In the genomic region with DNA sequence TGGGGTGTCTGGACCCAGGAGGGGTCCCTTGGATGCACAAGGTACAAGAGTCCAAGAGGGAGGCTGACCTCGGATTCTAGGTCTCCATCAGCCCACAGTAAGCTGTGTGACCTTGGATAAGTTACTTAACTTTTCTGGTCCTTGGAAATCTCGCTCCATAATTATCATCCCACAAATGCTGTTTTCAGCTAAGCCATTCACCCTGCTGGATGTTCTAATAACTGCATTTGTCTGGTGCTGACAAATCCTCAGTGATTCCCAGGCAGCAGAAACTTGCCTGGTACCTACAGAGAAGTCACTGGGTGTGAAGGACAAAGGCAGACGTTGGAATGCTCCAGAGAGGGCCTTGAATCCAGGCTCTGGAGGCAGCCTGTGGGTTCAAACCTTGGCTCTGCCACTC, we compare ENCODE assay signal across 21 cellular contexts.
"Had no signal": no experiment of that assay in that cellular context is flagged by ENCODE, and none has a peak within 500 bp of the region (broad histone marks: within the 10 kb centered on the region; RNA-seq: fewer than 3 reads in every experiment).

No MANE protein-coding gene starts in this region.

- H3K9me3 ChIP-seq: gastrocnemius medialis, heart left ventricle, left lung had no signal

- H3K27ac ChIP-seq: gastrocnemius medialis, heart left ventricle, left lung had no signal

- DNase-seq: activated CD4-positive, alpha-beta T cell treated with anti-CD3 and anti-CD28 coated beads, Interleukin-2, amount 50 U/mL, for 1 hour; activated CD4-positive, CD25-positive, alpha-beta regulatory T cell treated with anti-CD3 and anti-CD28 coated beads, Interleukin-2, amount 50 U/mL, for 72 hours; activated CD8-positive, alpha-beta memory T cell treated with anti-CD3 and anti-CD28 coated beads for 24 hours; activated CD8-positive, alpha-beta memory T cell treated with anti-CD3 and anti-CD28 coated beads, Interleukin-2, amount 50 U/mL, for 48 hours; activated effector memory CD4-positive, alpha-beta T cell treated with Interleukin-2 at 50 U/mL for 16 hours; activated naive CD4-positive, alpha-beta T cell treated with anti-CD3 and anti-CD28 coated beads, Interleukin-2, amount 10 ng/mL, durations not matched to agents 7 days and 5 days; activated naive CD8-positive, alpha-beta T cell treated with anti-CD3 and anti-CD28 coated beads, Interleukin-2, amount 50 U/mL, for 24 hours; activated T-cell treated with anti-CD3 and anti-CD28 coated beads, Interleukin-2, amount 50 U/mL, for 48 hours; aorta; cortex of kidney; effector CD4-positive, alpha-beta T cell; gastrocnemius medialis; heart left ventricle; left lung; midbrain; nephron progenitor cell; stimulated activated CD4-positive, alpha-beta T cell treated with anti-CD3 and anti-CD28 coated beads, Interleukin-12 subunit alpha, Interleukin-12 subunit beta, amount 100 ng/mL, for 4 hours; stimulated activated CD4-positive, alpha-beta T cell treated with anti-CD3 and anti-CD28 coated beads, Interleukin-2, amount 100 ng/mL, for 24 hours; T1000 had no signal

- H3K4me3 ChIP-seq: gastrocnemius medialis, heart left ventricle, left lung had no signal

- H3K4me3 Mint-ChIP-seq: activated naive CD4-positive, alpha-beta T cell treated with anti-CD3 and anti-CD28 coated beads, Interleukin-2, amount 10 ng/mL, durations not matched to agents 7 days and 5 days; activated naive CD8-positive, alpha-beta T cell treated with anti-CD3 and anti-CD28 coated beads, Interleukin-2, amount 50 U/mL, for 24 hours; nephron progenitor cell; stimulated activated naive CD8-positive, alpha-beta T cell treated with anti-CD3 and anti-CD28 coated beads, Interleukin-15, Interleukin-2, amounts not matched to agents 100 ng/mL and 50 ng/mL, for 24 hours; type B pancreatic cell had no signal

- H3K36me3 ChIP-seq: gastrocnemius medialis, heart left ventricle, left lung had no signal

- H3K4me1 Mint-ChIP-seq: activated naive CD4-positive, alpha-beta T cell treated with anti-CD3 and anti-CD28 coated beads, Interleukin-2, amount 10 ng/mL, durations not matched to agents 7 days and 5 days; activated naive CD8-positive, alpha-beta T cell treated with anti-CD3 and anti-CD28 coated beads, Interleukin-2, amount 50 U/mL, for 24 hours had no signal

- H3K4me1 ChIP-seq: gastrocnemius medialis, heart left ventricle, left lung had no signal

- H3K27ac Mint-ChIP-seq: activated naive CD4-positive, alpha-beta T cell treated with anti-CD3 and anti-CD28 coated beads, Interleukin-2, amount 10 ng/mL, durations not matched to agents 7 days and 5 days; activated naive CD8-positive, alpha-beta T cell treated with anti-CD3 and anti-CD28 coated beads, Interleukin-2, amount 50 U/mL, for 24 hours; nephron progenitor cell; stimulated activated naive CD8-positive, alpha-beta T cell treated with anti-CD3 and anti-CD28 coated beads, Interleukin-15, Interleukin-2, amounts not matched to agents 100 ng/mL and 50 ng/mL, for 24 hours; type B pancreatic cell had no signal

- H3K9me3 Mint-ChIP-seq: activated naive CD4-positive, alpha-beta T cell treated with anti-CD3 and anti-CD28 coated beads, Interleukin-2, amount 10 ng/mL, durations not matched to agents 7 days and 5 days; activated naive CD8-positive, alpha-beta T cell treated with anti-CD3 and anti-CD28 coated beads, Interleukin-2, amount 50 U/mL, for 24 hours; nephron progenitor cell; stimulated activated naive CD8-positive, alpha-beta T cell treated with anti-CD3 and anti-CD28 coated beads, Interleukin-15, Interleukin-2, amounts not matched to agents 100 ng/mL and 50 ng/mL, for 24 hours; type B pancreatic cell had no signal

- H3K36me3 Mint-ChIP-seq: activated naive CD4-positive, alpha-beta T cell treated with anti-CD3 and anti-CD28 coated beads, Interleukin-2, amount 10 ng/mL, durations not matched to agents 7 days and 5 days; type B pancreatic cell had no signal
